1 cellular context compared by ENCODE assay signal in the genomic region with DNA sequence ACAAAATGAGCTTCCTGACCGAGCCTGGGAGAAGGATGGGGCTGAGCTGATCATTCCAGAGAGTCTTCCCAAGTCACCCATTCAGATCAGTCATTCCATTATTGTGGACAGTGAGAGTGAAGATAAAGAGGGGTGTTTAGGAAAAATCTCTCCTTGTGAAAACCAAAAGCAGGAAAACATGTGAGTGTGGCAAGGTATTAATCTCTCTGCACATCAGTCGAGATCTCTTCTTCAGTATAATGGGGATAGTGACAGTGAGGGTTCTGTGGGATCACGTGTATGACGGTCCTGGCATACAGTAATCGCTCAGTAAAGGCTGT.
TF ChIP-seq lines count a peak whose summit lies in the region.

No MANE protein-coding gene starts in this region.

TF ChIP-seq in GM23338, 12 proteins besides CTCF, POLR2A, EP300 and RAD21 (continued from another document):
- TF ChIP-seq ZNF462 (CRISPR knock-in tag; IDR thresholded peaks at IDR 0.05) (no peak), EZH2 (IDR thresholded peaks at IDR 0.05; ENCODE audit: low read depth, unreplicated experiment) (no peak), ETS1 (IDR thresholded peaks at IDR 0.05) (no peak), REST (IDR thresholded peaks at IDR 0.05; ENCODE audit: unreplicated experiment) (no peak)
